8 cellular contexts compared by ENCODE assay signal in genomic region chr1:109984190-109984455, GRCh38. TPM values are rescaled to one million over a fixed set of nuclear protein-coding genes. Genes with fewer than 3 reads are reported as not detected.
A peak's percentile ranks its signal among the peaks of the same experiment; 100 is the strongest.
DNase-seq lines count a peak whose midpoint lies in the region; ATAC-seq, FAIRE-seq and TF ChIP-seq lines count a peak whose summit lies in the region.

No MANE protein-coding gene starts in this region.

- H2AK5ac ChIP-seq in mesenchymal stem cell (ENCODE audit: low read length, severe bottlenecking): peak overlapping the region; percentile 11

- H3K9me3 ChIP-seq in astrocyte (ENCODE audit: insufficient read depth, low read depth, low read length): no peaks in the 10 kb centered on the region
- H3K9me3 ChIP-seq in mesenchymal stem cell (ENCODE audit: control insufficient read depth, low read length): no peaks in the 10 kb centered on the region

- peak overlapping the region; percentile 97 for H3K27ac Mint-ChIP-seq in stimulated activated naive CD8-positive, alpha-beta T cell treated with anti-CD3 and anti-CD28 coated beads, Interleukin-15, Interleukin-2, amounts not matched to agents 100 ng/mL and 50 ng/mL, for 24 hours
- peak overlapping the region; percentile 47 for H3K27ac Mint-ChIP-seq in astrocyte (ENCODE audit: unreplicated experiment)

- H3K79me2 ChIP-seq in astrocyte (ENCODE audit: insufficient read depth, low read length): peaks cover 43% of the 10 kb centered on the region

- H3K4me1 Mint-ChIP-seq in stimulated activated naive CD8-positive, alpha-beta T cell treated with anti-CD3 and anti-CD28 coated beads, Interleukin-15, Interleukin-2, amounts not matched to agents 100 ng/mL and 50 ng/mL, for 24 hours (ENCODE audit: low read depth): peaks cover 28% of the 10 kb centered on the region
- H3K4me1 Mint-ChIP-seq in astrocyte (ENCODE audit: low read depth, unreplicated experiment): peaks cover 30% of the 10 kb centered on the region

- ATAC-seq in stimulated activated naive CD8-positive, alpha-beta T cell treated with anti-CD3 and anti-CD28 coated beads, Interleukin-15, Interleukin-2, amounts not matched to agents 100 U/mL and 50 U/mL, for 24 hours: no peak
- ATAC-seq in HG03378 (IDR thresholded peaks at IDR 0.05; ENCODE audit: unreplicated experiment): no peak

- H3K4me3 ChIP-seq in astrocyte (ENCODE audit: insufficient read depth, low read depth, low read length) (peak overlapping the region; percentile 90), mesenchymal stem cell (ENCODE audit: insufficient read depth in 1 of 2, low read depth in 1 of 2, low read length in 2 of 2) (peak overlapping the region in 1 of 2 experiments; percentile 88)

- H4K20me1 ChIP-seq in astrocyte (ENCODE audit: insufficient read depth, low read length): peaks cover 40% of the 10 kb centered on the region

- no peak overlapping the region for H3K14ac ChIP-seq in mesenchymal stem cell (ENCODE audit: low read length in 2 of 2)

- H2BK15ac ChIP-seq in mesenchymal stem cell (ENCODE audit: low read depth, poor library complexity, severe bottlenecking): peak overlapping the region; percentile 86

- H3K4me1 ChIP-seq in astrocyte (ENCODE audit: insufficient read depth, low read length): peaks cover 31% of the 10 kb centered on the region
- H3K4me1 ChIP-seq in mesenchymal stem cell (ENCODE audit: control insufficient read depth, insufficient read depth, low read depth, low read length): peaks cover 24% of the 10 kb centered on the region

- H4K8ac ChIP-seq in mesenchymal stem cell (ENCODE audit: low read length): peak overlapping the region; percentile 86

- H3K9me3 Mint-ChIP-seq in stimulated activated naive CD8-positive, alpha-beta T cell treated with anti-CD3 and anti-CD28 coated beads, Interleukin-15, Interleukin-2, amounts not matched to agents 100 ng/mL and 50 ng/mL, for 24 hours: no peaks in the 10 kb centered on the region
- no peaks in the 10 kb centered on the region for H3K9me3 Mint-ChIP-seq in astrocyte (ENCODE audit: unreplicated experiment)

- H2BK12ac ChIP-seq in mesenchymal stem cell (ENCODE audit: low read length in 2 of 2): peak overlapping the region; percentile 88 to 94

- peaks cover 5% of the 10 kb centered on the region for H3K36me3 ChIP-seq in astrocyte (ENCODE audit: insufficient read depth, low read length)
- H3K36me3 ChIP-seq in mesenchymal stem cell (ENCODE audit: control insufficient read depth in 1 of 2, insufficient read depth in 2 of 2, low read depth in 1 of 2, low read length in 2 of 2): peaks cover 0 to 10% of the 10 kb centered on the region in 2 experiments

- peaks cover 16% of the 10 kb centered on the region for H3K36me3 Mint-ChIP-seq in stimulated activated naive CD8-positive, alpha-beta T cell treated with anti-CD3 and anti-CD28 coated beads, Interleukin-15, Interleukin-2, amounts not matched to agents 100 ng/mL and 50 ng/mL, for 24 hours (ENCODE audit: low read depth)
- peaks cover 6% of the 10 kb centered on the region for H3K36me3 Mint-ChIP-seq in astrocyte (ENCODE audit: low read depth, unreplicated experiment)

- peak overlapping the region; percentile 76 to 92 for H3K18ac ChIP-seq in mesenchymal stem cell (ENCODE audit: low read depth in 1 of 2, low read length in 2 of 2)

- no peak for DNase-seq in stimulated activated naive CD8-positive, alpha-beta T cell treated with anti-CD3 and anti-CD28 coated beads, Interleukin-15, Interleukin-2, amounts not matched to agents 100 U/mL and 50 U/mL, for 24 hours
- DNase-seq in astrocyte (ENCODE audit: low read depth) (no peak), mesenchymal stem cell (peak; percentile 82), NCI-H1105 treated with DMSO at 0.1 percent for 48 hours (lab: John Stamatoyannopoulos, UW) (no peak), midbrain (lab: John Stamatoyannopoulos, UW) (no peak)
- no peak for DNase-seq in central memory CD4-positive, alpha-beta T cell

- H2BK5ac ChIP-seq in mesenchymal stem cell (ENCODE audit: low read depth, low read length, poor library complexity, severe bottlenecking): no peak overlapping the region

- H2BK120ac ChIP-seq in mesenchymal stem cell (ENCODE audit: low read depth, low read length): peak overlapping the region; percentile 74

- H3K4me2 ChIP-seq in astrocyte (ENCODE audit: low read length) (peak overlapping the region; percentile 99), mesenchymal stem cell (ENCODE audit: low read length, poor library complexity, severe bottlenecking) (peak overlapping the region; percentile 64)

- H3K79me1 ChIP-seq in mesenchymal stem cell (replicated peaks; ENCODE audit: low read length, poor library complexity, severe bottlenecking): peaks cover 5% of the 10 kb centered on the region

- no peak overlapping the region for H3K23ac ChIP-seq in mesenchymal stem cell (ENCODE audit: low read length in 2 of 2)

- H4K91ac ChIP-seq in mesenchymal stem cell (ENCODE audit: low read length): peak overlapping the region; percentile 97

- no peaks in the 10 kb centered on the region for H3K27me3 ChIP-seq in astrocyte (ENCODE audit: insufficient read depth, low read length)
- H3K27me3 ChIP-seq in mesenchymal stem cell (ENCODE audit: control insufficient read depth in 1 of 2, insufficient read depth in 1 of 2, low read length in 2 of 2): no peaks in the 10 kb centered on the region

- TF ChIP-seq CTCF in astrocyte (IDR thresholded peaks at IDR 0.05; ENCODE audit: insufficient read depth, low read depth, low read length): no peak

- H3K4me3 Mint-ChIP-seq in stimulated activated naive CD8-positive, alpha-beta T cell treated with anti-CD3 and anti-CD28 coated beads, Interleukin-15, Interleukin-2, amounts not matched to agents 100 ng/mL and 50 ng/mL, for 24 hours: peak overlapping the region; percentile 97
- peak overlapping the region; percentile 100 for H3K4me3 Mint-ChIP-seq in astrocyte (ENCODE audit: unreplicated experiment)

- H2AFZ ChIP-seq in astrocyte (ENCODE audit: low read depth, low read length) (peak overlapping the region; percentile 72), mesenchymal stem cell (ENCODE audit: low read depth, low read length) (peak overlapping the region; percentile 51)

- H3K27me3 Mint-ChIP-seq in stimulated activated naive CD8-positive, alpha-beta T cell treated with anti-CD3 and anti-CD28 coated beads, Interleukin-15, Interleukin-2, amounts not matched to agents 100 ng/mL and 50 ng/mL, for 24 hours: no peaks in the 10 kb centered on the region
- peaks cover 14% of the 10 kb centered on the region for H3K27me3 Mint-ChIP-seq in astrocyte (ENCODE audit: low read depth, unreplicated experiment)

- H3K4ac ChIP-seq in mesenchymal stem cell (ENCODE audit: low read depth in 1 of 2, low read length in 2 of 2): peak overlapping the region; percentile 15 to 95

- no peak for FAIRE-seq in astrocyte (lab: Jason Lieb, UNC)

- 2% methylated on average over 7 of the region's 7 CpGs for WGBS in mesenchymal stem cell

- H3K27ac ChIP-seq in astrocyte (ENCODE audit: low read depth, low read length) (peak overlapping the region; percentile 13), mesenchymal stem cell (ENCODE audit: low read length, poor library complexity, severe bottlenecking) (no peak overlapping the region)

- H3K9ac ChIP-seq in astrocyte (ENCODE audit: low read length): no peak overlapping the region
- H3K9ac ChIP-seq in mesenchymal stem cell (ENCODE audit: low read length): peak overlapping the region; percentile 98

RNA-seq across cellular contexts. Expression of gene AHCYL1, which starts 0.4 kb away (rescaled TPM):
- total RNA-seq in astrocyte: 60.5 and 64.3 TPM in 2 replicates
- 84.2 TPM for polyA plus RNA-seq in mesenchymal stem cell (2013, experiment 1 of 2)
- polyA plus RNA-seq in mesenchymal stem cell (2013, experiment 2 of 2): 86.4 TPM

RNA-seq across cellular contexts. Expression of gene STRIP1, which starts 50.3 kb away (rescaled TPM):
- total RNA-seq in astrocyte: 40.8 and 42.5 TPM in 2 replicates
- 19.9 TPM for polyA plus RNA-seq in mesenchymal stem cell (2013, experiment 1 of 2)
- polyA plus RNA-seq in mesenchymal stem cell (2013, experiment 2 of 2): 19.7 TPM
